Comparison of ENCODE assay signal across 1 cellular context in the genomic region with DNA sequence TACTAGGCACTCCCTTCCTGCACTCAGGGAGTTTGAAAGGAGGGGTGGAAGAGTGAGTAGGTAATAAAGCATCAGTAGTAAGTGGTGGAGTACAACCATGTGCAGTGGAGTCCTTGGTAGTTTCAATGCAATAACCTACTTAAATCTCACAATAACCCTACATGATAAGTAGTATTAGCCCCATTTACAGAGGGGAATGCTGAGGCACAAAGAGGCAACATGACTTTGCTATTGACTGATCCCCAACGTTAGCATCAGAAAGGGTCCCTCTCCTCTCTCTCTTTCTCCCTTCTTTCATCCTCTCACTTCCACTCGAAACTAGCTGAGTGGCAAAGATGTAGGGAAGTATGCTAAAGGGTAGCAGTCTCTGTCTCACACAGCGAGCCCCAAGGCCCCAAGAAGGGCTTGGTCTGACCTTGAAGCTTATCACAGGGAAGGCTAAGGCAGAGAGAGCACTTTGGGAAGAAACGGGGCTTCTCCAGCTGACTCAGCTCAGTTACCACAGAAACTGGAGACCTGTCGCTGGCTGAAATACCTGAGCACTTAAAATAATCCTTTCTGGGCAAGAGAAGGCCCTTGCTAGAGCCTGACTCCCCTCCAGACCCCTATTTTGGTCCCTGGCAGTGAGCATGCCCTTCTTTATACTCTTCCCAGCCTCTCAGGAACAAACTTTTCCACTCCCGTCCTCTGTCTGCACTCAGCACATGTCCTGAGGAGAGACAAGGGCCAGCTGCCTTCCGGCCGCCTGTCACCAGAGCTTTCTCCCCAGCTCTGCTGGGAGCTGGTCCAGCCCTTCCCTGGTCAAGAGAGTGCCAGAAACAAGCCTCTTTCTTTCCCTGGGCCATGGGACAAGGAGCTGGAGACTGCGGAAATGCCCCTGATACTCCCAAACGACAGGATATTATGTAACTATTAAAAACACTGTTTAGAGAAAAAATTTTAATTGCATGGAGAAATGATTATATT.
TF ChIP-seq lines count a peak whose summit lies in the region.

No MANE protein-coding gene starts in this region.

TF ChIP-seq in GM23338, 12 proteins besides CTCF, POLR2A, EP300 and RAD21:
- no peak for TF ChIP-seq CREB1 (CRISPR knock-in tag; IDR thresholded peaks at IDR 0.05; ENCODE audit: low read depth)
- no peak for TF ChIP-seq POLR2AphosphoS5 (IDR thresholded peaks at IDR 0.05; ENCODE audit: low read depth)
- no peak for TF ChIP-seq JUNB (IDR thresholded peaks at IDR 0.05; ENCODE audit: unreplicated experiment)
- TF ChIP-seq NANOG (IDR thresholded peaks at IDR 0.05; ENCODE audit: borderline replicate concordance) = no peak
- TF ChIP-seq ZNF114 (CRISPR knock-in tag; IDR thresholded peaks at IDR 0.05) = no peak
- no peak for TF ChIP-seq STAT1 (IDR thresholded peaks at IDR 0.05; ENCODE audit: unreplicated experiment)
- TF ChIP-seq, protein P1, sequence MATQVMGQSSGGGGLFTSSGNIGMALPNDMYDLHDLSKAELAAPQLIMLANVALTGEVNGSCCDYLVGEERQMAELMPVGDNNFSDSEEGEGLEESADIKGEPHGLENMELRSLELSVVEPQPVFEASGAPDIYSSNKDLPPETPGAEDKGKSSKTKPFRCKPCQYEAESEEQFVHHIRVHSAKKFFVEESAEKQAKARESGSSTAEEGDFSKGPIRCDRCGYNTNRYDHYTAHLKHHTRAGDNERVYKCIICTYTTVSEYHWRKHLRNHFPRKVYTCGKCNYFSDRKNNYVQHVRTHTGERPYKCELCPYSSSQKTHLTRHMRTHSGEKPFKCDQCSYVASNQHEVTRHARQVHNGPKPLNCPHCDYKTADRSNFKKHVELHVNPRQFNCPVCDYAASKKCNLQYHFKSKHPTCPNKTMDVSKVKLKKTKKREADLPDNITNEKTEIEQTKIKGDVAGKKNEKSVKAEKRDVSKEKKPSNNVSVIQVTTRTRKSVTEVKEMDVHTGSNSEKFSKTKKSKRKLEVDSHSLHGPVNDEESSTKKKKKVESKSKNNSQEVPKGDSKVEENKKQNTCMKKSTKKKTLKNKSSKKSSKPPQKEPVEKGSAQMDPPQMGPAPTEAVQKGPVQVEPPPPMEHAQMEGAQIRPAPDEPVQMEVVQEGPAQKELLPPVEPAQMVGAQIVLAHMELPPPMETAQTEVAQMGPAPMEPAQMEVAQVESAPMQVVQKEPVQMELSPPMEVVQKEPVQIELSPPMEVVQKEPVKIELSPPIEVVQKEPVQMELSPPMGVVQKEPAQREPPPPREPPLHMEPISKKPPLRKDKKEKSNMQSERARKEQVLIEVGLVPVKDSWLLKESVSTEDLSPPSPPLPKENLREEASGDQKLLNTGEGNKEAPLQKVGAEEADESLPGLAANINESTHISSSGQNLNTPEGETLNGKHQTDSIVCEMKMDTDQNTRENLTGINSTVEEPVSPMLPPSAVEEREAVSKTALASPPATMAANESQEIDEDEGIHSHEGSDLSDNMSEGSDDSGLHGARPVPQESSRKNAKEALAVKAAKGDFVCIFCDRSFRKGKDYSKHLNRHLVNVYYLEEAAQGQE (IDR thresholded peaks at IDR 0.05; ENCODE audit: unreplicated experiment) = no peak
- TF ChIP-seq, protein P2, sequence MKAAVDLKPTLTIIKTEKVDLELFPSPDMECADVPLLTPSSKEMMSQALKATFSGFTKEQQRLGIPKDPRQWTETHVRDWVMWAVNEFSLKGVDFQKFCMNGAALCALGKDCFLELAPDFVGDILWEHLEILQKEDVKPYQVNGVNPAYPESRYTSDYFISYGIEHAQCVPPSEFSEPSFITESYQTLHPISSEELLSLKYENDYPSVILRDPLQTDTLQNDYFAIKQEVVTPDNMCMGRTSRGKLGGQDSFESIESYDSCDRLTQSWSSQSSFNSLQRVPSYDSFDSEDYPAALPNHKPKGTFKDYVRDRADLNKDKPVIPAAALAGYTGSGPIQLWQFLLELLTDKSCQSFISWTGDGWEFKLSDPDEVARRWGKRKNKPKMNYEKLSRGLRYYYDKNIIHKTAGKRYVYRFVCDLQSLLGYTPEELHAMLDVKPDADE (IDR thresholded peaks at IDR 0.05) = no peak
- TF ChIP-seq EZH2 (IDR thresholded peaks at IDR 0.05; ENCODE audit: low read depth, unreplicated experiment) = no peak
- TF ChIP-seq EZH2phosphoT487 (IDR thresholded peaks at IDR 0.05; ENCODE audit: unreplicated experiment) = no peak
- TF ChIP-seq, protein P3, sequence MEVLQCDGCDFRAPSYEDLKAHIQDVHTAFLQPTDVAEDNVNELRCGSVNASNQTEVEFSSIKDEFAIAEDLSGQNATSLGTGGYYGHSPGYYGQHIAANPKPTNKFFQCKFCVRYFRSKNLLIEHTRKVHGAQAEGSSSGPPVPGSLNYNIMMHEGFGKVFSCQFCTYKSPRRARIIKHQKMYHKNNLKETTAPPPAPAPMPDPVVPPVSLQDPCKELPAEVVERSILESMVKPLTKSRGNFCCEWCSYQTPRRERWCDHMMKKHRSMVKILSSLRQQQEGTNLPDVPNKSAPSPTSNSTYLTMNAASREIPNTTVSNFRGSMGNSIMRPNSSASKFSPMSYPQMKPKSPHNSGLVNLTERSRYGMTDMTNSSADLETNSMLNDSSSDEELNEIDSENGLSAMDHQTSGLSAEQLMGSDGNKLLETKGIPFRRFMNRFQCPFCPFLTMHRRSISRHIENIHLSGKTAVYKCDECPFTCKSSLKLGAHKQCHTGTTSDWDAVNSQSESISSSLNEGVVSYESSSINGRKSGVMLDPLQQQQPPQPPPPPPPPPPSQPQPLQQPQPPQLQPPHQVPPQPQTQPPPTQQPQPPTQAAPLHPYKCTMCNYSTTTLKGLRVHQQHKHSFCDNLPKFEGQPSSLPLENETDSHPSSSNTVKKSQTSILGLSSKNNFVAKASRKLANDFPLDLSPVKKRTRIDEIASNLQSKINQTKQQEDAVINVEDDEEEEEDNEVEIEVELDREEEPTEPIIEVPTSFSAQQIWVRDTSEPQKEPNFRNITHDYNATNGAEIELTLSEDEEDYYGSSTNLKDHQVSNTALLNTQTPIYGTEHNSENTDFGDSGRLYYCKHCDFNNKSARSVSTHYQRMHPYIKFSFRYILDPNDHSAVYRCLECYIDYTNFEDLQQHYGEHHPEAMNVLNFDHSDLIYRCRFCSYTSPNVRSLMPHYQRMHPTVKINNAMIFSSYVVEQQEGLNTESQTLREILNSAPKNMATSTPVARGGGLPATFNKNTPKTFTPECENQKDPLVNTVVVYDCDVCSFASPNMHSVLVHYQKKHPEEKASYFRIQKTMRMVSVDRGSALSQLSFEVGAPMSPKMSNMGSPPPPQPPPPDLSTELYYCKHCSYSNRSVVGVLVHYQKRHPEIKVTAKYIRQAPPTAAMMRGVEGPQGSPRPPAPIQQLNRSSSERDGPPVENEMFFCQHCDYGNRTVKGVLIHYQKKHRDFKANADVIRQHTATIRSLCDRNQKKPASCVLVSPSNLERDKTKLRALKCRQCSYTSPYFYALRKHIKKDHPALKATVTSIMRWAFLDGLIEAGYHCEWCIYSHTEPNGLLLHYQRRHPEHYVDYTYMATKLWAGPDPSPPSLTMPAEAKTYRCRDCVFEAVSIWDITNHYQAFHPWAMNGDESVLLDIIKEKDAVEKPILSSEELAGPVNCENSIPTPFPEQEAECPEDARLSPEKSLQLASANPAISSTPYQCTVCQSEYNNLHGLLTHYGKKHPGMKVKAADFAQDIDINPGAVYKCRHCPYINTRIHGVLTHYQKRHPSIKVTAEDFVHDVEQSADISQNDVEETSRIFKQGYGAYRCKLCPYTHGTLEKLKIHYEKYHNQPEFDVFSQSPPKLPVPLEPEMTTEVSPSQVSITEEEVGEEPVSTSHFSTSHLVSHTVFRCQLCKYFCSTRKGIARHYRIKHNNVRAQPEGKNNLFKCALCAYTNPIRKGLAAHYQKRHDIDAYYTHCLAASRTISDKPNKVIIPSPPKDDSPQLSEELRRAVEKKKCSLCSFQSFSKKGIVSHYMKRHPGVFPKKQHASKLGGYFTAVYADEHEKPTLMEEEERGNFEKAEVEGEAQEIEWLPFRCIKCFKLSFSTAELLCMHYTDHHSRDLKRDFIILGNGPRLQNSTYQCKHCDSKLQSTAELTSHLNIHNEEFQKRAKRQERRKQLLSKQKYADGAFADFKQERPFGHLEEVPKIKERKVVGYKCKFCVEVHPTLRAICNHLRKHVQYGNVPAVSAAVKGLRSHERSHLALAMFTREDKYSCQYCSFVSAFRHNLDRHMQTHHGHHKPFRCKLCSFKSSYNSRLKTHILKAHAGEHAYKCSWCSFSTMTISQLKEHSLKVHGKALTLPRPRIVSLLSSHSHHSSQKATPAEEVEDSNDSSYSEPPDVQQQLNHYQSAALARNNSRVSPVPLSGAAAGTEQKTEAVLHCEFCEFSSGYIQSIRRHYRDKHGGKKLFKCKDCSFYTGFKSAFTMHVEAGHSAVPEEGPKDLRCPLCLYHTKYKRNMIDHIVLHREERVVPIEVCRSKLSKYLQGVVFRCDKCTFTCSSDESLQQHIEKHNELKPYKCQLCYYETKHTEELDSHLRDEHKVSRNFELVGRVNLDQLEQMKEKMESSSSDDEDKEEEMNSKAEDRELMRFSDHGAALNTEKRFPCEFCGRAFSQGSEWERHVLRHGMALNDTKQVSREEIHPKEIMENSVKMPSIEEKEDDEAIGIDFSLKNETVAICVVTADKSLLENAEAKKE (CRISPR knock-in tag; IDR thresholded peaks at IDR 0.05) = no peak
- no peak for TF ChIP-seq ZNF331 (CRISPR knock-in tag; IDR thresholded peaks at IDR 0.05; ENCODE audit: low read depth)
